23 cellular contexts compared by ENCODE assay signal in genomic region chr20:25045343-25045712, GRCh38. TPM values are rescaled to one million over a fixed set of nuclear protein-coding genes. Genes with fewer than 3 reads are reported as not detected.
A peak's percentile ranks its signal among the peaks of the same experiment; 100 is the strongest.
DNase-seq lines count a peak whose midpoint lies in the region; ATAC-seq, FAIRE-seq and TF ChIP-seq lines count a peak whose summit lies in the region.
"Had no signal": no experiment of that assay in that cellular context is flagged by ENCODE, and none has a peak within 500 bp of the region (broad histone marks: within the 10 kb centered on the region; RNA-seq: fewer than 3 reads in every experiment).

No MANE protein-coding gene starts in this region.

- no peak for TF ChIP-seq CTCF in GM12878 (IDR thresholded peaks at IDR 0.05 in 2 of 3, conservative IDR thresholded peaks at IDR 0.05 in 1 of 3; ENCODE audit: control insufficient read depth in 2 of 3, extremely low read depth in 1 of 3, insufficient read depth in 1 of 3, low read depth in 3 of 3, low read length in 3 of 3)
- no peak for TF ChIP-seq CTCF in mucosa of descending colon (IDR thresholded peaks at IDR 0.05)
- TF ChIP-seq CTCF in colonic mucosa (IDR thresholded peaks at IDR 0.05) = no peak

- H3K9me3 Mint-ChIP-seq in activated naive CD4-positive, alpha-beta T cell treated with anti-CD3 and anti-CD28 coated beads, Interleukin-2, amount 10 ng/mL, durations not matched to agents 7 days and 5 days = no peaks in the 10 kb centered on the region
- H3K9me3 Mint-ChIP-seq in activated naive CD4-positive, alpha-beta T cell treated with anti-CD3 and anti-CD28 coated beads for 36 hours = no peaks in the 10 kb centered on the region
- H3K9me3 Mint-ChIP-seq: activated T-helper 2 cell treated with anti-CD3 and anti-CD28 coated beads, Interferon-gamma antibody, Interleukin-2, Interleukin-4, amounts not matched to agents 10 μg/mL and 5 μg/mL and 100 μg/mL, durations not matched to agents 14 hours and 24 hours and 36 hours had no signal

- no peak for TF ChIP-seq EP300 in GM12878 (IDR thresholded peaks at IDR 0.05; ENCODE audit: borderline replicate concordance in 1 of 2, control insufficient read depth in 1 of 2, low read depth in 2 of 2, low read length in 2 of 2)

- H3K4me3 ChIP-seq in GM12878 = no peak overlapping the region
- H3K4me3 ChIP-seq in mucosa of descending colon = no peak overlapping the region
- H3K4me3 ChIP-seq in colonic mucosa = no peak overlapping the region
- H3K4me3 ChIP-seq: K562, PC-9 had no signal

- H3K4me3 Mint-ChIP-seq in activated naive CD4-positive, alpha-beta T cell treated with anti-CD3 and anti-CD28 coated beads, Interleukin-2, amount 10 ng/mL, durations not matched to agents 7 days and 5 days = no peak overlapping the region
- H3K4me3 Mint-ChIP-seq in activated naive CD4-positive, alpha-beta T cell treated with anti-CD3 and anti-CD28 coated beads for 36 hours = no peak overlapping the region

- no peaks in the 10 kb centered on the region; the same call in 1 of the 2 replicates for H4K20me1 ChIP-seq in GM12878 (ENCODE audit: control insufficient read depth, insufficient read depth)

- H3K27me3 ChIP-seq in GM12878 (replicated peaks in 1 of 2; ENCODE audit: control insufficient read depth in 2 of 2, insufficient read depth in 2 of 2, low read length in 1 of 2) (no peaks in the 10 kb centered on the region), colonic mucosa (no peaks in the 10 kb centered on the region)

- WGBS in GM12878 (ENCODE audit: insufficient coverage, insufficient replicate concordance, low lambda C conversion rate, missing lambda C conversion rate) = 20% methylated on average over 9 of the region's 9 CpGs

- no peaks in the 10 kb centered on the region for H3K9me3 ChIP-seq in GM12878 (replicated peaks; ENCODE audit: control insufficient read depth, insufficient read depth, low read length)
- H3K9me3 ChIP-seq in mucosa of descending colon = no peaks in the 10 kb centered on the region
- H3K9me3 ChIP-seq in colonic mucosa = no peaks in the 10 kb centered on the region

- H3K36me3 ChIP-seq in GM12878 (ENCODE audit: control insufficient read depth in 2 of 2, insufficient read depth in 2 of 2, low read length in 1 of 2) = peaks cover 4 to 11% of the 10 kb centered on the region in 2 experiments; a peak in 3 of 4 replicates
- H3K36me3 ChIP-seq in mucosa of descending colon (ENCODE audit: low read depth) = no peaks in the 10 kb centered on the region
- H3K36me3 ChIP-seq in colonic mucosa = no peaks in the 10 kb centered on the region

- H3K79me2 ChIP-seq in GM12878 (ENCODE audit: control insufficient read depth, insufficient read depth, low read length) = no peaks in the 10 kb centered on the region; the same call in none of the 2 replicates

- ATAC-seq in GM12878 = no peak
- ATAC-seq in mucosa of descending colon = peak; percentile 3
- ATAC-seq: esophagus mucosa, K562, SK-N-SH treated with all-trans-retinoic acid at 6 μM for 48 hours had no signal

- H3K27me3 Mint-ChIP-seq in activated naive CD4-positive, alpha-beta T cell treated with anti-CD3 and anti-CD28 coated beads, Interleukin-2, amount 10 ng/mL, durations not matched to agents 7 days and 5 days = no peaks in the 10 kb centered on the region
- H3K27me3 Mint-ChIP-seq in activated naive CD4-positive, alpha-beta T cell treated with anti-CD3 and anti-CD28 coated beads for 36 hours (ENCODE audit: low read depth) = no peaks in the 10 kb centered on the region

- no peak for TF ChIP-seq POLR2A in GM12878 (IDR thresholded peaks at IDR 0.05; ENCODE audit: low read depth, low read length)

- RAD21 ChIA-PET in GM12878 (lab: Charles Lee; ENCODE audit: unreplicated experiment) = interaction anchor here (1.7 kb wide), 1 partner anchor 10 kb away, joined by 4 read pairs; no protein-coding TSS in a partner anchor

- no peak overlapping the region for H3K9ac ChIP-seq in GM12878 (ENCODE audit: control insufficient read depth, insufficient read depth, low read length)
- H3K9ac ChIP-seq in colonic mucosa (ENCODE audit: low read depth in 2 of 2, low read length in 2 of 2) = no peak overlapping the region

- TF ChIP-seq RAD21 in GM12878 (IDR thresholded peaks at IDR 0.05; ENCODE audit: insufficient read depth, low read depth, low read length) = no peak

- H3K27ac Mint-ChIP-seq in activated naive CD4-positive, alpha-beta T cell treated with anti-CD3 and anti-CD28 coated beads, Interleukin-2, amount 10 ng/mL, durations not matched to agents 7 days and 5 days = peak overlapping the region; percentile 75
- H3K27ac Mint-ChIP-seq in activated naive CD4-positive, alpha-beta T cell treated with anti-CD3 and anti-CD28 coated beads for 36 hours = no peak overlapping the region
- H3K27ac Mint-ChIP-seq: activated T-helper 2 cell treated with anti-CD3 and anti-CD28 coated beads, Interferon-gamma antibody, Interleukin-2, Interleukin-4, amounts not matched to agents 10 μg/mL and 5 μg/mL and 100 μg/mL, durations not matched to agents 14 hours and 24 hours and 36 hours had no signal

- DNase-seq in activated naive CD4-positive, alpha-beta T cell treated with anti-CD3 and anti-CD28 coated beads, Interleukin-2, amount 10 ng/mL, durations not matched to agents 7 days and 5 days = no peak
- DNase-seq in activated naive CD4-positive, alpha-beta T cell treated with anti-CD3 and anti-CD28 coated beads for 36 hours = no peak
- DNase-seq in GM12878 (ENCODE audit: low read depth, low spot score) (no peak), mucosa of descending colon (peak in 1 of 3 donors; percentile 30), GM19239 (ENCODE audit: insufficient read length, low spot score) (no peak), SKM-1 (lab: John Stamatoyannopoulos, UW; ENCODE audit: unreplicated experiment) (no peak), colonic mucosa (no peak)
- DNase-seq: dermis blood vessel endothelial cell, NCI-H2107, NCI-H524 treated with DMSO at 0.1 percent for 48 hours, PC-9, small intestine had no signal

- H3K4me1 ChIP-seq in GM12878 (ENCODE audit: control insufficient read depth, insufficient read depth, low read length) (peaks cover 22% of the 10 kb centered on the region), mucosa of descending colon (ENCODE audit: low read depth) (peaks cover 18% of the 10 kb centered on the region), colonic mucosa (peaks cover 15% of the 10 kb centered on the region)

- intact Hi-C loops in activated naive CD4-positive, alpha-beta T cell treated with anti-CD3 and anti-CD28 coated beads for 36 hours (cut with micrococcal nuclease) = no loop called here
- intact Hi-C loops in GM12878 (cut with micrococcal nuclease; ENCODE audit: unreplicated experiment) = no loop called here
- intact Hi-C loops in mucosa of descending colon (cut with DNase I, micrococcal nuclease) = no loop called here
- intact Hi-C loops in colonic mucosa (cut with DNase I) = no loop called here

- BruUV-seq in GM12878 (replicated peaks; lab: Mats Ljungman, UMichigan) = no TSS peak

- H3K36me3 Mint-ChIP-seq in activated naive CD4-positive, alpha-beta T cell treated with anti-CD3 and anti-CD28 coated beads, Interleukin-2, amount 10 ng/mL, durations not matched to agents 7 days and 5 days = peaks cover 20% of the 10 kb centered on the region
- peaks cover 1% of the 10 kb centered on the region for H3K36me3 Mint-ChIP-seq in activated naive CD4-positive, alpha-beta T cell treated with anti-CD3 and anti-CD28 coated beads for 36 hours (ENCODE audit: low read depth)

- FAIRE-seq in GM12878 (lab: Jason Lieb, UNC) (no peak), GM19239 (lab: Jason Lieb, UNC) (no peak)
- FAIRE-seq: A204.1, H54, K562, small intestine, TTC549 had no signal

- no peak overlapping the region; the same call in 1 of the 2 replicates for H2AFZ ChIP-seq in GM12878 (ENCODE audit: control insufficient read depth, low read depth, low read length)
- H2AFZ ChIP-seq: PC-9 had no signal

- H3K27ac ChIP-seq in GM12878 (ENCODE audit: control insufficient read depth, insufficient read depth) = no peak overlapping the region
- H3K27ac ChIP-seq in temporal lobe (ENCODE audit: low read depth, low read length) = peak overlapping the region; percentile 73
- no peak overlapping the region for H3K27ac ChIP-seq in colonic mucosa
- H3K27ac ChIP-seq: PC-9 had no signal

- POLR2A ChIA-PET in GM12878 (lab: Charles Lee) = interaction anchor here (0.6 to 1.5 kb wide), 3 partner anchors 7 to 12 kb away, joined by 3 to 5 read pairs (median 4); no protein-coding TSS in a partner anchor

- H3K4me1 Mint-ChIP-seq in activated naive CD4-positive, alpha-beta T cell treated with anti-CD3 and anti-CD28 coated beads, Interleukin-2, amount 10 ng/mL, durations not matched to agents 7 days and 5 days = peaks cover 42% of the 10 kb centered on the region
- H3K4me1 Mint-ChIP-seq in activated naive CD4-positive, alpha-beta T cell treated with anti-CD3 and anti-CD28 coated beads for 36 hours (ENCODE audit: low read depth) = peaks cover 31% of the 10 kb centered on the region

- in situ Hi-C loops in GM12878 (cut with MboI) = no loop called here

- no peak overlapping the region for H3K4me2 ChIP-seq in GM12878 (ENCODE audit: control insufficient read depth, insufficient read depth)
- H3K4me2 ChIP-seq: PC-9 had no signal

- SMC1A ChIA-PET in GM12878 (lab: Charles Lee; ENCODE audit: uncharacterized antibody, unreplicated experiment) = interaction anchor here (1.1 to 1.2 kb wide), 2 partner anchors 9 to 13 kb away, joined by 3 read pairs; no protein-coding TSS in a partner anchor

- CTCF ChIA-PET in activated naive CD4-positive, alpha-beta T cell treated with anti-CD3 and anti-CD28 coated beads, Interleukin-2, amount 10 ng/mL, durations not matched to agents 7 days and 5 days (lab: Charles Lee) = no interaction called here
- CTCF ChIA-PET in activated naive CD4-positive, alpha-beta T cell treated with anti-CD3 and anti-CD28 coated beads for 36 hours (lab: Charles Lee) = no interaction called here
- CTCF ChIA-PET in GM12878 (lab: Yijun Ruan, JAX) = interaction anchor here (1.2 to 1.4 kb wide), 2 partner anchors 8 to 52 kb away, joined by 3 to 4 read pairs; no protein-coding TSS in a partner anchor

RNA-seq across cellular contexts. Expression of gene ACSS1, which starts 12.6 kb away (rescaled TPM):
- 10 to 100 TPM in 1 of 2 experiments, 1 to 10 TPM in 1; 9.4 to 10.1 TPM for total RNA-seq in activated naive CD4-positive, alpha-beta T cell treated with anti-CD3 and anti-CD28 coated beads for 36 hours
- 29.0 and 30.9 TPM in 2 replicates for total RNA-seq in GM12878 (2013; cell fraction: nucleolus; rRNA removed)
- total RNA-seq in GM12878 (2014; rRNA removed) (30.5 and 35.2 TPM in 2 replicates), GM12878 (2014; rRNA removed; fragmentation: Illumina TruSeq; extraction: Trizol) (13.1 and 13.6 TPM in 2 replicates), GM12878 (2021) (44.4 and 44.9 TPM in 2 replicates), mucosa of descending colon (10 to 100 TPM; 29.8 to 37.9 (median 36.9) TPM), temporal lobe (3.9 TPM), colonic mucosa (10 to 100 TPM; 29.0 to 32.0 TPM)
- polyA plus RNA-seq in GM12878 (2011; ENCODE audit: low read depth) = 12.9 TPM
- polyA plus RNA-seq in GM12878 (2011; rRNA removed) (22.2 and 31.1 TPM in 2 replicates), GM12878 (2014; fragmentation: Illumina TruSeq; extraction: Trizol) (25.0 and 31.1 TPM in 2 replicates), GM12878 (2014; fragmentation: Nextera tagmentation; extraction: Ambion mirVana) (1 to 10 TPM; 1.3 to 6.7 TPM), GM12878 (2014; rRNA removed) (33.0 and 36.4 TPM in 2 replicates), GM12878 (2016; fragmentation: Nextera tagmentation; extraction: Ambion mirVana) (10 to 100 TPM; 27.4 to 36.6 TPM)
- polyA plus RNA-seq in GM12878 (2011; cell fraction: cytosol; rRNA removed) = 42.2 and 43.5 TPM in 2 replicates
- polyA plus RNA-seq in GM12878 (2011; cell fraction: nucleus; rRNA removed) = 71.2 and 72.8 TPM in 2 replicates
- polyA plus RNA-seq in GM12878 (2012) = 23.9 and 24.9 TPM in 2 replicates
- 38.5 and 48.2 TPM in 2 replicates for polyA minus RNA-seq in GM12878 (2011; rRNA and poly(A)+ RNA removed)
- 13.5 and 15.2 TPM in 2 replicates for polyA minus RNA-seq in GM12878 (2011; cell fraction: cytosol; rRNA and poly(A)+ RNA removed)
- polyA minus RNA-seq in GM12878 (2011; cell fraction: nucleus; rRNA and poly(A)+ RNA removed) = 16.3 and 23.6 TPM in 2 replicates

RNA-seq across cellular contexts. Expression of gene VSX1, which starts 36.6 kb away (rescaled TPM):
- not detected for total RNA-seq in activated naive CD4-positive, alpha-beta T cell treated with anti-CD3 and anti-CD28 coated beads for 36 hours
- total RNA-seq in GM12878 (2013; cell fraction: nucleolus; rRNA removed) = not detected in 2 replicates
- total RNA-seq in GM12878 (2014; rRNA removed) = not detected in 2 replicates
- not detected in 2 replicates for total RNA-seq in GM12878 (2014; rRNA removed; fragmentation: Illumina TruSeq; extraction: Trizol)
- total RNA-seq in GM12878 (2021) = not detected in 2 replicates
- polyA plus RNA-seq in GM12878 (2011; ENCODE audit: low read depth) = not detected
- polyA plus RNA-seq in GM12878 (2011; rRNA removed) = 0.03 and 0.05 TPM in 2 replicates
- 0.03 TPM in 1 of 2 replicates, not detected in the other for polyA plus RNA-seq in GM12878 (2011; cell fraction: cytosol; rRNA removed)
- polyA plus RNA-seq in GM12878 (2011; cell fraction: nucleus; rRNA removed) = 0.12 TPM in 1 of 2 replicates, not detected in the other
- polyA plus RNA-seq in GM12878 (2012) = not detected in 2 replicates
- not detected in 2 replicates for polyA plus RNA-seq in GM12878 (2014; fragmentation: Illumina TruSeq; extraction: Trizol)
- not detected for polyA plus RNA-seq in GM12878 (2014; fragmentation: Nextera tagmentation; extraction: Ambion mirVana)
- not detected in 2 replicates for polyA plus RNA-seq in GM12878 (2014; rRNA removed)
- polyA plus RNA-seq in GM12878 (2016; fragmentation: Nextera tagmentation; extraction: Ambion mirVana) = not detected
- polyA minus RNA-seq in GM12878 (2011; rRNA and poly(A)+ RNA removed) = not detected in 2 replicates
- polyA minus RNA-seq in GM12878 (2011; cell fraction: cytosol; rRNA and poly(A)+ RNA removed) = not detected in 2 replicates
- not detected in 2 replicates for polyA minus RNA-seq in GM12878 (2011; cell fraction: nucleus; rRNA and poly(A)+ RNA removed)
- total RNA-seq in mucosa of descending colon = under 1 TPM in 1 of 3 donors, not detected in 2; 0.22 TPM
- under 0.01 TPM for total RNA-seq in temporal lobe
- not detected for total RNA-seq in colonic mucosa
- total RNA-seq: activated T-helper 2 cell treated with anti-CD3 and anti-CD28 coated beads, Interferon-gamma antibody, Interleukin-2, Interleukin-4, amounts not matched to agents 10 μg/mL and 5 μg/mL and 100 μg/mL, durations not matched to agents 14 hours and 24 hours and 36 hours; dermis blood vessel endothelial cell; esophagus mucosa; glomerular endothelial cell; K562; omental fat pad; ureter had no signal
- polyA plus RNA-seq: K562 had no signal

RNA-seq across cellular contexts. Expression of gene APMAP, which starts 52.8 kb away (rescaled TPM):
- 10 to 100 TPM; 46.9 to 50.9 TPM for total RNA-seq in activated naive CD4-positive, alpha-beta T cell treated with anti-CD3 and anti-CD28 coated beads for 36 hours
- total RNA-seq in GM12878 (2013; cell fraction: nucleolus; rRNA removed) = 23.9 and 29.1 TPM in 2 replicates
- total RNA-seq in GM12878 (2014; rRNA removed) = 32.5 and 34.7 TPM in 2 replicates
- total RNA-seq in GM12878 (2014; rRNA removed; fragmentation: Illumina TruSeq; extraction: Trizol) = 29.3 and 31.2 TPM in 2 replicates
- 31.7 and 32.9 TPM in 2 replicates for total RNA-seq in GM12878 (2021)
- 13.2 TPM for polyA plus RNA-seq in GM12878 (2011; ENCODE audit: low read depth)
- 33.6 and 34.9 TPM in 2 replicates for polyA plus RNA-seq in GM12878 (2011; rRNA removed)
- polyA plus RNA-seq in GM12878 (2011; cell fraction: cytosol; rRNA removed) = 31.5 and 35.7 TPM in 2 replicates
- 29.7 and 34.5 TPM in 2 replicates for polyA plus RNA-seq in GM12878 (2011; cell fraction: nucleus; rRNA removed)
- polyA plus RNA-seq in GM12878 (2012) = 20.4 and 24.0 TPM in 2 replicates
- 28.0 and 30.5 TPM in 2 replicates for polyA plus RNA-seq in GM12878 (2014; fragmentation: Illumina TruSeq; extraction: Trizol)
- 10 to 100 TPM; 12.1 to 22.3 TPM for polyA plus RNA-seq in GM12878 (2014; fragmentation: Nextera tagmentation; extraction: Ambion mirVana)
- polyA plus RNA-seq in GM12878 (2014; rRNA removed) = 38.4 and 38.7 TPM in 2 replicates
- polyA plus RNA-seq in GM12878 (2016; fragmentation: Nextera tagmentation; extraction: Ambion mirVana) = 10 to 100 TPM; 56.6 to 60.2 TPM
- polyA minus RNA-seq in GM12878 (2011; rRNA and poly(A)+ RNA removed) = 13.4 and 15.9 TPM in 2 replicates
- polyA minus RNA-seq in GM12878 (2011; cell fraction: cytosol; rRNA and poly(A)+ RNA removed) = 6.8 and 7.4 TPM in 2 replicates
- polyA minus RNA-seq in GM12878 (2011; cell fraction: nucleus; rRNA and poly(A)+ RNA removed) = 7.0 and 8.7 TPM in 2 replicates
- total RNA-seq in mucosa of descending colon = 10 to 100 TPM; 46.3 to 51.5 (median 47.3) TPM
- 55.3 TPM for total RNA-seq in temporal lobe
- total RNA-seq in colonic mucosa = 10 to 100 TPM; 43.9 to 63.3 TPM
